ENCODE assay signal across 10 cellular contexts in the genomic region with DNA sequence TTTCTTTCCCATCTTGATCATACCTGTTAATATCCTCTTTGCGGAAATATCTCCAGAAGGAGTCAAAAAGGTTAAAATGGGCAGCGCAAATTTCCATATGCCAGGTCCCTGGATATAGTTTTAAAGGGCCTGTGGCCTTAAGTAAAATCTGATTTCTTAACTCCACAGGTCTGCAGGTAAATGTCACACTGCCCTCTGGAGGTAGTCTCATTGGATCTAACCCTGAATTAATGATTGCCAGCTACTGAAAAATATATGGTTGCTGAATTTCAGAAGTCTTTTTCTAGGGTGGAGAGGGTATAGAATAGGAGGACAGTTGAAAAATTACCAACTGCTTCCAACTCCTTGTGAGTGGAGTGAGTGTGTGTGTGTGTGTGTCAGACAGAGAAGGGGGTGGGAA. TPM values are rescaled to one million over a fixed set of nuclear protein-coding genes. Genes with fewer than 3 reads are reported as not detected.
A peak's percentile ranks its signal among the peaks of the same experiment; 100 is the strongest.
DNase-seq lines count a peak whose midpoint lies in the region; ATAC-seq and TF ChIP-seq lines count a peak whose summit lies in the region.
"Had no signal": no experiment of that assay in that cellular context is flagged by ENCODE, and none has a peak within 500 bp of the region (broad histone marks: within the 10 kb centered on the region; RNA-seq: fewer than 3 reads in every experiment).

No MANE protein-coding gene starts in this region.

- no peak overlapping the region for H3K9ac ChIP-seq in H9 (ENCODE audit: extremely low read depth, insufficient read length, low read length)

- no peak overlapping the region for H3K4me3 ChIP-seq in ACC112 (ENCODE audit: low read depth, low read length)
- no peak overlapping the region for H3K4me3 ChIP-seq in WERI-Rb-1 (ENCODE audit: low read depth, low read length)

- WGBS in H9 (ENCODE audit: extremely low coverage, insufficient read length, low lambda C conversion rate), result no CpG with 5 or more reads among the region's 2 CpGs

- H3K23me2 ChIP-seq in H9 (ENCODE audit: insufficient read length, low read depth, low read length, poor library complexity, severe bottlenecking), result no peaks in the 10 kb centered on the region

- no peaks in the 10 kb centered on the region for H3K36me3 ChIP-seq in ACC112 (ENCODE audit: insufficient read depth, low read length)
- no peaks in the 10 kb centered on the region for H3K36me3 ChIP-seq in WERI-Rb-1

- H3K9me3 ChIP-seq in H9 (ENCODE audit: control insufficient read depth, low read depth, low read length), result no peaks in the 10 kb centered on the region
- H3K9me3 ChIP-seq in WERI-Rb-1 (ENCODE audit: severe bottlenecking), result no peaks in the 10 kb centered on the region

- H4K91ac ChIP-seq in H9 (ENCODE audit: insufficient read length, low read depth, low read length), result no peak overlapping the region

- DNase-seq in H9 (peak; percentile 25), WERI-Rb-1 (no peak), iPS-NIHi7 (ENCODE audit: extremely low spot score) (peak; percentile 44), erythroblast (lab: John Stamatoyannopoulos, UW) (no peak), head of caudate nucleus (no peak)
- DNase-seq: activated T-cell treated with anti-CD3 and anti-CD28 coated beads, Interleukin-2, amount 50 U/mL, for 1 hour; CD4-positive, CD25-positive, alpha-beta regulatory T cell had no signal

- peaks cover 11 to 15% of the 10 kb centered on the region in 2 experiments for H3K9me3 Mint-ChIP-seq in H9

- peaks cover 16% of the 10 kb centered on the region for H3K27me3 Mint-ChIP-seq in H9 (ENCODE audit: low read depth)

- TF ChIP-seq POLR2A in erythroblast (IDR thresholded peaks at IDR 0.05; ENCODE audit: low read length), result no peak

- no peak overlapping the region for H2BK15ac ChIP-seq in H9 (ENCODE audit: low read depth, low read length)

- H3K4me3 Mint-ChIP-seq in H9, result no peak overlapping the region
- H3K4me3 Mint-ChIP-seq: CD4-positive, CD25-positive, alpha-beta regulatory T cell had no signal

- H2BK12ac ChIP-seq in H9 (ENCODE audit: insufficient read length, low read depth, low read length), result no peak overlapping the region

- no peaks in the 10 kb centered on the region for H3K79me2 ChIP-seq in ACC112 (ENCODE audit: control insufficient read depth, insufficient read depth, low read length, unreplicated experiment)
- no peaks in the 10 kb centered on the region for H3K79me2 ChIP-seq in H9 (ENCODE audit: insufficient read depth, low read length)

- no peak overlapping the region for H2BK120ac ChIP-seq in H9 (ENCODE audit: low read depth, low read length, poor library complexity, severe bottlenecking)

- no peak overlapping the region for H3K18ac ChIP-seq in H9 (ENCODE audit: insufficient read length, low read depth, low read length)

- H3K36me3 Mint-ChIP-seq in H9 (ENCODE audit: insufficient read depth in 1 of 3, low read depth in 3 of 3), result peaks cover 0 to 14% (median 2%) of the 10 kb centered on the region in 3 experiments; a peak in 3 of 7 replicates
- H3K36me3 Mint-ChIP-seq: CD4-positive, CD25-positive, alpha-beta regulatory T cell had no signal

- H4K5ac ChIP-seq in H9 (ENCODE audit: insufficient read length, low read depth, low read length), result no peak overlapping the region

- H3K79me1 ChIP-seq in H9 (ENCODE audit: insufficient read depth, low read depth, low read length, poor library complexity, severe bottlenecking), result no peaks in the 10 kb centered on the region

- H4K20me1 ChIP-seq in H9 (ENCODE audit: control insufficient read depth, insufficient read depth, insufficient read length), result no peaks in the 10 kb centered on the region

- peaks cover 20% of the 10 kb centered on the region for H3K4me1 ChIP-seq in ACC112 (ENCODE audit: control insufficient read depth, insufficient read depth, low read length, unreplicated experiment)
- H3K4me1 ChIP-seq in H9 (ENCODE audit: insufficient read depth, low read length), result peaks cover 6% of the 10 kb centered on the region; the same call in 1 of the 2 replicates

- H3K4me1 Mint-ChIP-seq in H9, result peaks cover 10 to 14% of the 10 kb centered on the region in 2 experiments
- H3K4me1 Mint-ChIP-seq: CD4-positive, CD25-positive, alpha-beta regulatory T cell had no signal

- H2AK5ac ChIP-seq in H9 (ENCODE audit: insufficient read length, low read length), result no peak overlapping the region

- H3K56ac ChIP-seq in H9 (ENCODE audit: insufficient read length, low read depth, low read length), result no peak overlapping the region

- no peak overlapping the region for H3K27ac Mint-ChIP-seq in H9
- H3K27ac Mint-ChIP-seq: CD4-positive, CD25-positive, alpha-beta regulatory T cell had no signal

- no peak overlapping the region for H3K4ac ChIP-seq in H9 (ENCODE audit: low read depth, low read length)

- H2BK5ac ChIP-seq in H9 (ENCODE audit: insufficient read length, low read length), result no peak overlapping the region

- 0 out of 2 replicates have a peak overlapping the region, but pooled peaks have one; percentile 42 for H3K27ac ChIP-seq in ACC112 (ENCODE audit: low read depth, low read length)
- H3K27ac ChIP-seq in H9 (ENCODE audit: insufficient read length, low read depth, low read length), result no peak overlapping the region
- H3K27ac ChIP-seq in WERI-Rb-1, result no peak overlapping the region

- H3K23ac ChIP-seq in H9 (ENCODE audit: insufficient read length, low read depth, low read length), result no peak overlapping the region

- no peak for ATAC-seq in GM19351 (IDR thresholded peaks at IDR 0.05; ENCODE audit: unreplicated experiment)
- ATAC-seq in GM21717 (IDR thresholded peaks at IDR 0.05; ENCODE audit: unreplicated experiment), result no peak

- TF ChIP-seq CTCF in H9 (conservative IDR thresholded peaks at IDR 0.05) (peak; percentile 62), WERI-Rb-1 (IDR thresholded peaks at IDR 0.05; ENCODE audit: low read depth, low read length) (peak; percentile 33; the same call in 1 of the 2 replicates)

- H3K14ac ChIP-seq in H9 (ENCODE audit: insufficient read depth, low read length), result no peak overlapping the region

- H2BK20ac ChIP-seq in H9 (ENCODE audit: low read depth, low read length, poor library complexity, severe bottlenecking), result no peak overlapping the region

- H3K4me2 ChIP-seq in H9 (ENCODE audit: insufficient read depth, insufficient read length, low read length), result no peak overlapping the region

- H3K27me3 ChIP-seq in ACC112 (ENCODE audit: insufficient read depth, low read length), result no peaks in the 10 kb centered on the region
- H3K27me3 ChIP-seq in H9 (ENCODE audit: insufficient read depth, low read length), result no peaks in the 10 kb centered on the region
- peaks cover 39% of the 10 kb centered on the region for H3K27me3 ChIP-seq in WERI-Rb-1 (ENCODE audit: insufficient read depth, low read depth, severe bottlenecking)

- H2AFZ ChIP-seq in ACC112 (ENCODE audit: low read length, unreplicated experiment), result peak overlapping the region; percentile 78
- H2AFZ ChIP-seq in H9 (ENCODE audit: low read length), result no peak overlapping the region

- H3T11ph ChIP-seq in H9 (ENCODE audit: low read length), result no peak overlapping the region

- intact Hi-C loops in head of caudate nucleus (cut with DNase I), result no loop called here

- no peak overlapping the region for H4K8ac ChIP-seq in H9 (replicated peaks; ENCODE audit: insufficient read length, low read depth, low read length)

RNA-seq across cellular contexts. Expression of a gene that starts 8.5 kb away (rescaled TPM):
- 2.3 and 2.5 TPM in 2 replicates for total RNA-seq in H9 (2021)
- total RNA-seq: CD4-positive, CD25-positive, alpha-beta regulatory T cell had no signal

Comparison
In these comparisons a context has a peak if more than half of its experiments do, and no peak if none do; other contexts are left out.
1. DNase-seq: peak in H9 (single experiment) and iPS-NIHi7 (single experiment); none in WERI-Rb-1 (single experiment), erythroblast (0 of 2) and head of caudate nucleus (0 of 42).